Comparison of ENCODE assay signal across 24 cellular contexts in genomic region chr2:207840101-207840500, GRCh38.
"Had no signal": no experiment of that assay in that cellular context is flagged by ENCODE, and none has a peak within 500 bp of the region (broad histone marks: within the 10 kb centered on the region; RNA-seq: fewer than 3 reads in every experiment).

No MANE protein-coding gene starts in this region.

- H3K36me3 ChIP-seq: colonic mucosa, esophagus muscularis mucosa, gastroesophageal sphincter, heart right ventricle, left lung, lower lobe of right lung had no signal

- DNase-seq: cerebellar nuclear complex; colonic mucosa; cortex of kidney; effector CD8-positive, alpha-beta T cell; effector memory CD8-positive, alpha-beta T cell; foreskin keratinocyte; head of caudate nucleus; heart right ventricle; hippocampal formation; left cardiac atrium; left lung; left ventricle myocardium superior; lower lobe of right lung; mesenchymal stem cell had no signal

- H3K27me3 ChIP-seq: colonic mucosa, esophagus muscularis mucosa, foreskin keratinocyte, gastroesophageal sphincter, heart right ventricle, left lung had no signal

- H3K9me3 Mint-ChIP-seq: dendritic cell treated with granulocyte-macrophage colony-stimulating factor and Interleukin-4, amounts not matched to agents 40 ng/mL and 50 ng/mL, for 4 days; effector memory CD8-positive, alpha-beta T cell; endodermal cell; mesothelial cell of epicardium had no signal

- H3K4me1 ChIP-seq: colonic mucosa, foreskin keratinocyte, left lung had no signal

- H3K27ac Mint-ChIP-seq: dendritic cell treated with granulocyte-macrophage colony-stimulating factor and Interleukin-4, amounts not matched to agents 40 ng/mL and 50 ng/mL, for 4 days; effector memory CD8-positive, alpha-beta T cell; endodermal cell; mesothelial cell of epicardium had no signal

- H3K4me3 ChIP-seq: colonic mucosa, esophagus muscularis mucosa, gastroesophageal sphincter, heart right ventricle, left lung, lower lobe of right lung, mucosa of descending colon had no signal

- H3K27ac ChIP-seq: colonic mucosa, esophagus muscularis mucosa, foreskin keratinocyte, gastroesophageal sphincter, heart right ventricle, left lung, lower lobe of right lung had no signal

- H3K4me3 Mint-ChIP-seq: dendritic cell treated with granulocyte-macrophage colony-stimulating factor and Interleukin-4, amounts not matched to agents 40 ng/mL and 50 ng/mL, for 4 days; effector memory CD8-positive, alpha-beta T cell; endodermal cell; mesothelial cell of epicardium had no signal

- H3K9me3 ChIP-seq: colonic mucosa, esophagus muscularis mucosa, gastroesophageal sphincter, heart right ventricle, left lung, lower lobe of right lung, mucosa of descending colon had no signal

- H3K36me3 Mint-ChIP-seq: mesothelial cell of epicardium had no signal

- H3K27me3 Mint-ChIP-seq: dendritic cell treated with granulocyte-macrophage colony-stimulating factor and Interleukin-4, amounts not matched to agents 40 ng/mL and 50 ng/mL, for 4 days; effector memory CD8-positive, alpha-beta T cell had no signal

- FAIRE-seq: endometrium, frontal cortex, islet of Langerhans, keratinocyte had no signal

- ATAC-seq: effector memory CD8-positive, alpha-beta T cell; foreskin keratinocyte; gastroesophageal sphincter; heart right ventricle; left cardiac atrium; left lung; left ventricle myocardium superior; lower lobe of right lung; mucosa of descending colon had no signal
